In the genomic region with DNA sequence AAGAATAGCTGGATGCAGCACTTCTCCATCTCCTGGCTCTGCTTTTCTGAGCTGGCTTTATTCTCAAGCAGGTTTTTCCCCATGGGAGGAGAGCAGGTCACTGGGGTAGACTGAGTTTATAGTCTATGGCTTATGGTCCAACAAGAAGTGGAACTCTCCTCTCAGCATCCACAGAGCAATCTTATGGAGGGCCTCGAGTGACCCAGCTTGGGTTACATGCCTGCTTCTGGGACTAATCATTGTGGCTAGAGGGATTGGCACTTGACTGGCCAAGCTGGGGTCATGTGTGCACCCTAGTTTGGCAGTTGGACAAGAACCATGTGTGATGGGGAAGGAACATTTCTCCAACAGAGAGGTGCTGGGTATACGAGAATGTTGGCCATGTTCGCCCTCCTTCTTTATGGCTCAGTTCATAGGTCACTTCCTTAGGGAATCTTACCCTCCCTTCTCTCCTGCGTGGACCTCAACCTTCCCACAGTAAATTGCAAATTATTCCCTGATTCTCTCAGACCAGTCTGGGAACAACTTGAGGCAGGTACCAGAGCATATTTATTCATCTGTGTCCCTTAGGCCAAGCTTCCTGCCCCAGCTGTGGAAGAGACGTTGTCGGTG, we compare ENCODE assay signal across 11 cellular contexts. TPM values are rescaled to one million over a fixed set of nuclear protein-coding genes. Genes with fewer than 3 reads are reported as not detected.
DNase-seq lines count a peak whose midpoint lies in the region; ATAC-seq, FAIRE-seq and TF ChIP-seq lines count a peak whose summit lies in the region.
"Had no signal": no experiment of that assay in that cellular context is flagged by ENCODE, and none has a peak within 500 bp of the region (broad histone marks: within the 10 kb centered on the region; RNA-seq: fewer than 3 reads in every experiment).

No MANE protein-coding gene starts in this region.

- H3K27me3 Mint-ChIP-seq in activated naive CD4-positive, alpha-beta T cell treated with anti-CD3 and anti-CD28 coated beads, Interleukin-2, amount 10 ng/mL, durations not matched to agents 7 days and 5 days: no peaks in the 10 kb centered on the region
- H3K27me3 Mint-ChIP-seq in activated T-helper 1 cell treated with anti-CD3 and anti-CD28 coated beads, Interleukin-12 subunit alpha, Interleukin-12 subunit beta, Interleukin-2, Interleukin-4 antibody, amounts not matched to agents 30 ng/mL and 10 ng/mL and 1 ng/mL, durations not matched to agents 14 hours and 24 hours and 36 hours (ENCODE audit: insufficient read depth): no peaks in the 10 kb centered on the region

- no peak for DNase-seq in activated naive CD4-positive, alpha-beta T cell treated with anti-CD3 and anti-CD28 coated beads, Interleukin-2, amount 10 ng/mL, durations not matched to agents 7 days and 5 days
- DNase-seq in activated naive CD4-positive, alpha-beta T cell (lab: John Stamatoyannopoulos, UW): no peak
- no peak for DNase-seq in activated T-helper 1 cell treated with anti-CD3 and anti-CD28 coated beads, Interleukin-12 subunit alpha, Interleukin-12 subunit beta, Interleukin-2, Interleukin-4 antibody, amounts not matched to agents 30 ng/mL and 10 ng/mL and 1 ng/mL, durations not matched to agents 14 hours and 24 hours and 36 hours (ENCODE audit: low spot score)
- no peak for DNase-seq in GM12892 (ENCODE audit: insufficient read length)
- DNase-seq in GM10266 (ENCODE audit: extremely low spot score): no peak
- DNase-seq: BE2C, NCI-H2029 treated with DMSO at 0.1 percent for 48 hours had no signal

- H3K4me3 Mint-ChIP-seq in activated naive CD4-positive, alpha-beta T cell treated with anti-CD3 and anti-CD28 coated beads, Interleukin-2, amount 10 ng/mL, durations not matched to agents 7 days and 5 days: no peak overlapping the region
- H3K4me3 Mint-ChIP-seq in activated T-helper 1 cell treated with anti-CD3 and anti-CD28 coated beads, Interleukin-12 subunit alpha, Interleukin-12 subunit beta, Interleukin-2, Interleukin-4 antibody, amounts not matched to agents 30 ng/mL and 10 ng/mL and 1 ng/mL, durations not matched to agents 14 hours and 24 hours and 36 hours: peak overlapping the region; percentile 45

- no peak for FAIRE-seq in GM12892 (lab: Jason Lieb, UNC)
- FAIRE-seq: endometrium had no signal

- H3K27ac Mint-ChIP-seq in activated naive CD4-positive, alpha-beta T cell treated with anti-CD3 and anti-CD28 coated beads, Interleukin-2, amount 10 ng/mL, durations not matched to agents 7 days and 5 days: peak overlapping the region; percentile 91
- peak overlapping the region; percentile 90 for H3K27ac Mint-ChIP-seq in activated T-helper 1 cell treated with anti-CD3 and anti-CD28 coated beads, Interleukin-12 subunit alpha, Interleukin-12 subunit beta, Interleukin-2, Interleukin-4 antibody, amounts not matched to agents 30 ng/mL and 10 ng/mL and 1 ng/mL, durations not matched to agents 14 hours and 24 hours and 36 hours

- no peaks in the 10 kb centered on the region for H3K9me3 Mint-ChIP-seq in activated naive CD4-positive, alpha-beta T cell treated with anti-CD3 and anti-CD28 coated beads, Interleukin-2, amount 10 ng/mL, durations not matched to agents 7 days and 5 days
- peaks cover 3% of the 10 kb centered on the region for H3K9me3 Mint-ChIP-seq in activated T-helper 1 cell treated with anti-CD3 and anti-CD28 coated beads, Interleukin-12 subunit alpha, Interleukin-12 subunit beta, Interleukin-2, Interleukin-4 antibody, amounts not matched to agents 30 ng/mL and 10 ng/mL and 1 ng/mL, durations not matched to agents 14 hours and 24 hours and 36 hours

- CTCF ChIA-PET in activated naive CD4-positive, alpha-beta T cell treated with anti-CD3 and anti-CD28 coated beads, Interleukin-2, amount 10 ng/mL, durations not matched to agents 7 days and 5 days (lab: Charles Lee): interaction anchor here (1.0 kb wide), 2 partner anchors 26 to 46 kb away, joined by 3 read pairs; no protein-coding TSS in a partner anchor

- H3K4me1 Mint-ChIP-seq in activated naive CD4-positive, alpha-beta T cell treated with anti-CD3 and anti-CD28 coated beads, Interleukin-2, amount 10 ng/mL, durations not matched to agents 7 days and 5 days: peaks cover 47% of the 10 kb centered on the region
- H3K4me1 Mint-ChIP-seq in activated T-helper 1 cell treated with anti-CD3 and anti-CD28 coated beads, Interleukin-12 subunit alpha, Interleukin-12 subunit beta, Interleukin-2, Interleukin-4 antibody, amounts not matched to agents 30 ng/mL and 10 ng/mL and 1 ng/mL, durations not matched to agents 14 hours and 24 hours and 36 hours (ENCODE audit: low read depth): peaks cover 55% of the 10 kb centered on the region

- H3K27ac ChIP-seq in layer of hippocampus (ENCODE audit: low read depth, low read length) (peak overlapping the region; percentile 1), temporal lobe (ENCODE audit: low read depth, low read length) (peak overlapping the region; percentile 10)

- peaks cover 37% of the 10 kb centered on the region for H3K36me3 Mint-ChIP-seq in activated naive CD4-positive, alpha-beta T cell treated with anti-CD3 and anti-CD28 coated beads, Interleukin-2, amount 10 ng/mL, durations not matched to agents 7 days and 5 days
- H3K36me3 Mint-ChIP-seq in activated T-helper 1 cell treated with anti-CD3 and anti-CD28 coated beads, Interleukin-12 subunit alpha, Interleukin-12 subunit beta, Interleukin-2, Interleukin-4 antibody, amounts not matched to agents 30 ng/mL and 10 ng/mL and 1 ng/mL, durations not matched to agents 14 hours and 24 hours and 36 hours (ENCODE audit: low read depth): peaks cover 28% of the 10 kb centered on the region

- ATAC-seq in GM19351 (IDR thresholded peaks at IDR 0.05; ENCODE audit: unreplicated experiment): no peak

- intact Hi-C loops in activated T-helper 1 cell treated with anti-CD3 and anti-CD28 coated beads, Interleukin-12 subunit alpha, Interleukin-12 subunit beta, Interleukin-2, Interleukin-4 antibody, amounts not matched to agents 30 ng/mL and 10 ng/mL and 1 ng/mL, durations not matched to agents 14 hours and 24 hours and 36 hours (cut with micrococcal nuclease): loop anchor here (1.0 to 2.0 kb wide), 6 partner anchors 9 to 66 kb away; a partner anchor contains a TSS

- no peak for TF ChIP-seq CTCF in GM10266 (IDR thresholded peaks at IDR 0.05; ENCODE audit: control insufficient read depth, insufficient read depth, low read depth, missing control alignments)

- no peak for TF ChIP-seq POLR2A in GM12892 (IDR thresholded peaks at IDR 0.05; ENCODE audit: low read depth, low read length)

- no peaks in the 10 kb centered on the region for H3K27me3 ChIP-seq in layer of hippocampus (ENCODE audit: control insufficient read depth, insufficient read depth, low read length)
- H3K27me3 ChIP-seq: BE2C had no signal

RNA-seq across cellular contexts. Expression of a gene that starts 8.9 kb away (rescaled TPM):
- total RNA-seq in activated T-helper 1 cell treated with anti-CD3 and anti-CD28 coated beads, Interleukin-12 subunit alpha, Interleukin-12 subunit beta, Interleukin-2, Interleukin-4 antibody, amounts not matched to agents 30 ng/mL and 10 ng/mL and 1 ng/mL, durations not matched to agents 14 hours and 24 hours and 36 hours: 55.0 and 57.8 TPM in 2 replicates
- total RNA-seq in temporal lobe: 39.8 TPM
- 3.3 TPM for polyA plus RNA-seq in GM12892 (2012; ENCODE audit: missing spikeins)

RNA-seq across cellular contexts. Expression of a gene that starts 13.6 kb away (rescaled TPM):
- total RNA-seq in activated T-helper 1 cell treated with anti-CD3 and anti-CD28 coated beads, Interleukin-12 subunit alpha, Interleukin-12 subunit beta, Interleukin-2, Interleukin-4 antibody, amounts not matched to agents 30 ng/mL and 10 ng/mL and 1 ng/mL, durations not matched to agents 14 hours and 24 hours and 36 hours: 63.4 and 63.6 TPM in 2 replicates
- total RNA-seq in temporal lobe: 42.3 TPM
- polyA plus RNA-seq in GM12892 (2012; ENCODE audit: missing spikeins): 30.4 TPM

RNA-seq across cellular contexts. Expression of a gene that starts 14.3 kb away (rescaled TPM):
- total RNA-seq in activated T-helper 1 cell treated with anti-CD3 and anti-CD28 coated beads, Interleukin-12 subunit alpha, Interleukin-12 subunit beta, Interleukin-2, Interleukin-4 antibody, amounts not matched to agents 30 ng/mL and 10 ng/mL and 1 ng/mL, durations not matched to agents 14 hours and 24 hours and 36 hours: 268 and 273 TPM in 2 replicates
- 101 TPM for total RNA-seq in temporal lobe
- 209 TPM for polyA plus RNA-seq in GM12892 (2012; ENCODE audit: missing spikeins)

RNA-seq across cellular contexts. Expression of a gene that starts 28.9 kb away (rescaled TPM):
- total RNA-seq in activated T-helper 1 cell treated with anti-CD3 and anti-CD28 coated beads, Interleukin-12 subunit alpha, Interleukin-12 subunit beta, Interleukin-2, Interleukin-4 antibody, amounts not matched to agents 30 ng/mL and 10 ng/mL and 1 ng/mL, durations not matched to agents 14 hours and 24 hours and 36 hours: 40.2 and 40.6 TPM in 2 replicates
- 51.9 TPM for total RNA-seq in temporal lobe
- polyA plus RNA-seq in GM12892 (2012; ENCODE audit: missing spikeins): 18.4 TPM

RNA-seq across cellular contexts. Expression of a gene that starts 31.4 kb away (rescaled TPM):
- 26.5 and 33.6 TPM in 2 replicates for total RNA-seq in activated T-helper 1 cell treated with anti-CD3 and anti-CD28 coated beads, Interleukin-12 subunit alpha, Interleukin-12 subunit beta, Interleukin-2, Interleukin-4 antibody, amounts not matched to agents 30 ng/mL and 10 ng/mL and 1 ng/mL, durations not matched to agents 14 hours and 24 hours and 36 hours
- 19.7 TPM for total RNA-seq in temporal lobe
- 33.8 TPM for polyA plus RNA-seq in GM12892 (2012; ENCODE audit: missing spikeins)
